Comparison of ENCODE assay signal across 8 cellular contexts in the genomic region with DNA sequence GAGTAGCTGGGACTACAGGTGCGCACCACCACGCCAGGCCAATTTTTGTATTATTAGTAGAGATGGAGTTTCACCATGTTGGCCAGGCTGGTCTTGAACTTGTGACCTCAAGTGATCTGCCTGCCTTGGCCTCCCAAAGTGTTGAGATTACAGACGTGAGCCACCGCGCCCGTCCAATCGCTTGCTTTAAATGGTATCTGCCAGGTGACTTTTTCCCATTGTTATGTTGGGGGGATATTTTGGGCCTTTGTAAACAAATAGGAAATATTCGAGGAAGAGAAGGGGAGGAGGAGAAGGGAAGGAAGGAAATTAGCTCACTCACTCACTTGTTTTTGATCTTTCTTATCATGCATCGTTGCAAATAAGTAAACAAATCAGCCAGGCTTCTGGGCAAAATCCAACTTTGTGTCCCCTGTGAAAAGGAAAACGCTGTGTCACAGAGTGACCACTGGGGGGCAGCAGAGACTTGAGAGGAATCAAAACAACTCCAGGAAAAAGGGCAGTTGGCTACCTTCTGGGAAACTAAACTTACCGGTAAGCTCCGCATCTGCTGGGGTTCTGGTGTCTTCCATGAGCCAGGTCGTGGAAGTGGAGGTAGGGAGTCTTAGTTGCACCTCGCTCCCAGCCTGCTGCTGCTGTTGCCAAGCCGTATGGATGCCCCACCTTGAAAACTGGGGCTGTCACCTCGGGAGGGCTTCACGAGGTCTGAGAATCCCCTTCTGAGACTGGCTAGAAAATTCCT. TPM values are rescaled to one million over a fixed set of nuclear protein-coding genes. Genes with fewer than 3 reads are reported as not detected.
A peak's percentile ranks its signal among the peaks of the same experiment; 100 is the strongest.
DNase-seq lines count a peak whose midpoint lies in the region; ATAC-seq and TF ChIP-seq lines count a peak whose summit lies in the region.

No MANE protein-coding gene starts in this region.

- WGBS in lung, 2 donors = 22 to 31% methylated on average over 17 of the region's 17 CpGs

- H3K4me3 ChIP-seq in AG09309 (ENCODE audit: control insufficient read depth, low read depth, low read length) (peak overlapping the region; percentile 42), HAP-1 (no peak overlapping the region), dorsolateral prefrontal cortex (peak overlapping the region in 58 of 59 donors; percentile 8 to 65 (median 42)), lung (no peak overlapping the region)

- H3K9me3 ChIP-seq in HAP-1 (no peaks in the 10 kb centered on the region), lung (ENCODE audit: control insufficient read depth in 2 of 2, insufficient read depth in 1 of 2, low read length in 1 of 2) (no peaks in the 10 kb centered on the region)

- peaks cover 10% of the 10 kb centered on the region for H3K4me1 ChIP-seq in HAP-1
- H3K4me1 ChIP-seq in lung (ENCODE audit: control insufficient read depth in 2 of 2, insufficient read depth in 2 of 2, low read length in 2 of 2) = peaks cover 0 to 8% of the 10 kb centered on the region in 2 donors

- H3K27me3 ChIP-seq in HAP-1 (ENCODE audit: low read depth) (no peaks in the 10 kb centered on the region), dorsolateral prefrontal cortex (no peaks in the 10 kb centered on the region), lung (ENCODE audit: control insufficient read depth, insufficient read depth) (no peaks in the 10 kb centered on the region)

- H3K36me3 ChIP-seq in HAP-1 (replicated peaks) (no peaks in the 10 kb centered on the region), lung (ENCODE audit: control insufficient read depth in 2 of 2, insufficient read depth in 2 of 2, low read length in 2 of 2) (no peaks in the 10 kb centered on the region)

- intact Hi-C loops in dorsolateral prefrontal cortex (cut with DNase I) = loop anchor here in 1 of 2 donors (1.0 kb wide), 1 partner anchor 35 kb away; no protein-coding TSS in a partner anchor

- TF ChIP-seq CTCF in AG09309 (IDR thresholded peaks at IDR 0.05; ENCODE audit: control insufficient read depth, insufficient read depth, low read depth, low read length, missing control alignments) = peak; percentile 90
- TF ChIP-seq CTCF in dorsolateral prefrontal cortex (IDR thresholded peaks at IDR 0.05 in 54 of 56, conservative IDR thresholded peaks at IDR 0.05 in 2 of 56; ENCODE audit: low read depth in 1 of 56, partially characterized antibody in 56 of 56) = peak; percentile 87 to 98 (median 94)
- peak; percentile 88 for TF ChIP-seq CTCF in lung (IDR thresholded peaks at IDR 0.05; ENCODE audit: control extremely low read depth, extremely low read depth)

- no peak for ATAC-seq in lung (ENCODE audit: insufficient read depth, low FRiP score)
- no peak for ATAC-seq in GM21737 (IDR thresholded peaks at IDR 0.05; ENCODE audit: unreplicated experiment)

- in situ Hi-C loops in HAP-1 (cut with MboI; ENCODE audit: low sequenced_read_pairs) = no loop called here

- peak; percentile 44 for DNase-seq in AG09309 (ENCODE audit: low read depth)
- peak; percentile 59 to 85 for DNase-seq in HAP-1 (ENCODE audit: low spot score in 2 of 2)
- peak; percentile 70 to 88 for DNase-seq in NCI-H526 (lab: John Stamatoyannopoulos, UW)
- DNase-seq in activated CD4-positive, alpha-beta T cell treated with anti-CD3 and anti-CD28 coated beads, Interleukin-2, amount 50 U/mL, for 24 hours (ENCODE audit: low read depth in 1 of 2, low spot score in 1 of 2) = peak; percentile 48 to 69
- DNase-seq in dorsolateral prefrontal cortex = peak; percentile 51 to 85 (median 75)
- DNase-seq in lung (ENCODE audit: low spot score) = peak; percentile 78
- peak; percentile 48 to 54 (median 50) for DNase-seq in stimulated activated CD4-positive, alpha-beta T cell treated with anti-CD3 and anti-CD28 coated beads, TNF-alpha, amount 100 ng/mL, for 1 hour (ENCODE audit: low read depth in 3 of 3, low spot score in 1 of 3)

- H3K27ac ChIP-seq in dorsolateral prefrontal cortex (peak overlapping the region in 5 of 59 donors; percentile 13 to 65 (median 44)), lung (ENCODE audit: low read depth in 1 of 2, low read length in 1 of 2) (peak overlapping the region in 1 of 2 donors; percentile 70)

RNA-seq across cellular contexts. Expression of gene RANBP3, which starts 9.3 kb away (rescaled TPM):
- total RNA-seq in dorsolateral prefrontal cortex (100 to 1,000 TPM in 31 of 120 experiments, 10 to 100 TPM in 89; 71.9 to 120 (median 93.1) TPM), lung (10 to 100 TPM; 60.4 to 67.7 TPM)
- 10 to 100 TPM; 33.6 to 49.4 TPM for polyA plus RNA-seq in lung

Comparison
In these comparisons a context has a peak if more than half of its experiments do, and no peak if none do; other contexts are left out.
1. H3K4me3 ChIP-seq: peak in AG09309 (single experiment) and dorsolateral prefrontal cortex (58 of 59); none in HAP-1 (single experiment) and lung (single experiment).
2. Peak in every context shown above with its lines, with median percentiles within 50 percentile points of each other: DNase-seq and CTCF ChIP-seq.